Comparison of ENCODE assay signal across 10 cellular contexts in the genomic region with DNA sequence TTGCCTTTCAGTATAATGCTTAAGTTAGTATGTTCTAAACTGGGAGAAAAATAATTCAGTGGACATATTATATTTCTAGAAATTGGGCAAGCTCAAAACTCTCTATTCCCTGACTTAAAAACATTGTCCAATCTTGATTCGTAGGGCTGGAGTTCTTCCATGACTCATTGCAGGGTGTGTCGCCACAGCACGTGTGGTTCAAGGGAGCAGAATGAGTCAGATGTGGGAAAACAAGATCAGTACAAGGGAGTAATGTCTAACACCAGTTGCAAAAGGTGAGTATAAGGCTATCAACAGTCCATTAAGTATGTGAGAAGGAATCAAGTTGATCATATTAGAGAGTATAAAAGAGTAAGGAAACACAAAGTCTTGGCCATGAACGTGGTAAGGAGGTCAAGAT.
DNase-seq lines count a peak whose midpoint lies in the region; ATAC-seq, FAIRE-seq and TF ChIP-seq lines count a peak whose summit lies in the region.
"Had no signal": no experiment of that assay in that cellular context is flagged by ENCODE, and none has a peak within 500 bp of the region (broad histone marks: within the 10 kb centered on the region; RNA-seq: fewer than 3 reads in every experiment).

No MANE protein-coding gene starts in this region.

- H3K4me3 ChIP-seq in adrenal gland, result no peak overlapping the region
- H3K4me3 ChIP-seq in kidney (ENCODE audit: low read length in 2 of 2), result no peak overlapping the region

- no peak for TF ChIP-seq POLR2A in adrenal gland (IDR thresholded peaks at IDR 0.05)

- TF ChIP-seq CTCF in adrenal gland (IDR thresholded peaks at IDR 0.05) (no peak), kidney (IDR thresholded peaks at IDR 0.05; ENCODE audit: borderline replicate concordance, extremely low read depth, insufficient read depth) (no peak)

- no peak overlapping the region for H3K27ac ChIP-seq in adrenal gland
- H3K27ac ChIP-seq in kidney (ENCODE audit: low read depth in 2 of 2, low read length in 2 of 2), result no peak overlapping the region

- peak; percentile 42 for DNase-seq in AG08395 (ENCODE audit: low spot score)
- DNase-seq in HS-5 (ENCODE audit: low read depth), result peak; percentile 81
- DNase-seq in adrenal gland, result peak in 5 of 7 donors; percentile 16 to 38 (median 32)
- peak; percentile 79 for DNase-seq in iris pigment epithelial cell (ENCODE audit: low read depth)
- DNase-seq in CD1c-positive myeloid dendritic cell (ENCODE audit: extremely low spot score), result no peak
- DNase-seq in kidney, result no peak
- DNase-seq: BE2C, NCI-H1105 treated with DMSO at 0.1 percent for 48 hours had no signal

- H3K9ac ChIP-seq in kidney (ENCODE audit: low read length in 2 of 2), result no peak overlapping the region

- H3K27me3 ChIP-seq in adrenal gland, result no peaks in the 10 kb centered on the region
- H3K27me3 ChIP-seq: BE2C had no signal

- H3K36me3 ChIP-seq in adrenal gland (replicated peaks in 1 of 2) (no peaks in the 10 kb centered on the region), kidney (ENCODE audit: control insufficient read depth in 1 of 2, insufficient read depth in 2 of 2, low read length in 2 of 2) (no peaks in the 10 kb centered on the region)
- H3K36me3 ChIP-seq: BE2C had no signal

- intact Hi-C loops in adrenal gland (cut with DNase I), result no loop called here
- intact Hi-C loops in kidney (cut with DNase I), result no loop called here

- no peaks in the 10 kb centered on the region for H3K9me3 ChIP-seq in adrenal gland (replicated peaks in 1 of 3)
- H3K9me3 ChIP-seq in kidney (ENCODE audit: control insufficient read depth in 1 of 2, low read length in 2 of 2), result no peaks in the 10 kb centered on the region
- H3K9me3 ChIP-seq: BE2C had no signal

- no peak for FAIRE-seq in kidney (lab: Jason Lieb, UNC)

- no peak for ATAC-seq in GM18870 (IDR thresholded peaks at IDR 0.05; ENCODE audit: unreplicated experiment)
- no peak for ATAC-seq in HG03025 (IDR thresholded peaks at IDR 0.05; ENCODE audit: low FRiP score, unreplicated experiment)

- 41 to 44% (median 42%) methylated on average over 4 of the region's 4 CpGs for WGBS in adrenal gland, 4 donors

- H3K4me1 ChIP-seq in adrenal gland (replicated peaks in 1 of 2) (no peaks in the 10 kb centered on the region), kidney (ENCODE audit: control insufficient read depth in 1 of 2, insufficient read depth in 1 of 2, low read depth in 1 of 2, low read length in 2 of 2) (no peaks in the 10 kb centered on the region)
- H3K4me1 ChIP-seq: BE2C had no signal

Comparison
In these comparisons a context has a peak if more than half of its experiments do, and no peak if none do; other contexts are left out.
1. DNase-seq: peak in AG08395 (single experiment), HS-5 (single experiment), adrenal gland (5 of 7) and iris pigment epithelial cell (single experiment); none in CD1c-positive myeloid dendritic cell (single experiment) and kidney (single experiment).